In the genomic region with DNA sequence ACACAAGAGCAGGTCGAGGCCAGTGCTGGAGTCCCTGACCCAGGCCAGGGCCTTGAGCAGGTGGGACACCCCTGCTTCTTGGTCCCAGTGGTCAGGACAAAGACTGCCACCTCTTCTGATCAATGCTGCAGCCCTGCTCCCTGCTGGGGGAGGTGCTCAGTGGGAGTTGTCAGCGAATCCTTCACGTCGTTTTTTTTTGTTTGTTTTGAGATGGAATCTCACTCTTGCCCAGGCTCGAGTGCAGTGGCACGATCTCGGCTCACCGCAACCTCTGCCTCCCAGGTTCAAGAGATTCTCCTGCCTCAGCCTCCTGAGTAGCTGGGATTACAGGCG, we compare ENCODE assay signal across 26 cellular contexts. TPM values are rescaled to one million over a fixed set of nuclear protein-coding genes. Genes with fewer than 3 reads are reported as not detected.
DNase-seq lines count a peak whose midpoint lies in the region; ATAC-seq, FAIRE-seq and TF ChIP-seq lines count a peak whose summit lies in the region.
"Had no signal": no experiment of that assay in that cellular context is flagged by ENCODE, and none has a peak within 500 bp of the region (broad histone marks: within the 10 kb centered on the region; RNA-seq: fewer than 3 reads in every experiment).

No MANE protein-coding gene starts in this region.

- peaks cover 6% of the 10 kb centered on the region for H3K9me1 ChIP-seq in K562 (ENCODE audit: control insufficient read depth, insufficient read depth, low read length)

- H3K79me2 ChIP-seq in mammary epithelial cell (ENCODE audit: insufficient read depth, low read length) (peaks cover 17% of the 10 kb centered on the region), K562 (ENCODE audit: control insufficient read depth, insufficient read depth, low read length) (no peaks in the 10 kb centered on the region), neural progenitor cell (ENCODE audit: low read depth) (no peaks in the 10 kb centered on the region)

- H2AFZ ChIP-seq in mammary epithelial cell (ENCODE audit: low read depth, low read length) (no peak overlapping the region), K562 (ENCODE audit: low read depth, low read length) (no peak overlapping the region), neural progenitor cell (replicated peaks) (no peak overlapping the region)

- TF ChIP-seq RAD21 in K562 (CRISPR knock-in tag; conservative IDR thresholded peaks at IDR 0.05 in 1 of 2, IDR thresholded peaks at IDR 0.05 in 1 of 2): no peak

- no peaks in the 10 kb centered on the region for H3K36me3 Mint-ChIP-seq in activated T-helper 1 cell treated with anti-CD3 and anti-CD28 coated beads, Interleukin-12 subunit alpha, Interleukin-12 subunit beta, Interleukin-2, Interleukin-4 antibody, amounts not matched to agents 30 ng/mL and 10 ng/mL and 1 ng/mL, durations not matched to agents 14 hours and 24 hours and 36 hours (ENCODE audit: low read depth)
- peaks cover 2% of the 10 kb centered on the region for H3K36me3 Mint-ChIP-seq in neural progenitor cell

- peak; percentile 75 to 91 for DNase-seq in T47D (ENCODE audit: low read depth in 1 of 2, low spot score in 1 of 2)
- no peak for DNase-seq in mammary epithelial cell
- DNase-seq in K562 (ENCODE audit: extremely low read depth in 1 of 4, low spot score in 3 of 4): no peak
- DNase-seq in activated T-helper 1 cell treated with anti-CD3 and anti-CD28 coated beads, Interleukin-12 subunit alpha, Interleukin-12 subunit beta, Interleukin-2, Interleukin-4 antibody, amounts not matched to agents 30 ng/mL and 10 ng/mL and 1 ng/mL, durations not matched to agents 14 hours and 24 hours and 36 hours (ENCODE audit: low spot score): no peak
- no peak for DNase-seq in stimulated activated CD4-positive, alpha-beta T cell treated with anti-CD3 and anti-CD28 coated beads, Interleukin-4, amount 100 ng/mL, for 1 hour
- DNase-seq in neural progenitor cell (ENCODE audit: low spot score): no peak
- DNase-seq in NCI-H510A treated with DMSO at 0.1 percent for 48 hours (lab: John Stamatoyannopoulos, UW): no peak
- DNase-seq: 8988T; Calu3; CD8-positive, alpha-beta T cell; DMS153; HCEC 1CT; Kasumi-1; MG63; NCI-H1048; NCI-H1436; NCI-H187 treated with DMSO at 0.1 percent for 48 hours; NCI-H226; NCI-H774; OCI-M1 had no signal

- no peaks in the 10 kb centered on the region for H3K9me3 Mint-ChIP-seq in activated T-helper 1 cell treated with anti-CD3 and anti-CD28 coated beads, Interleukin-12 subunit alpha, Interleukin-12 subunit beta, Interleukin-2, Interleukin-4 antibody, amounts not matched to agents 30 ng/mL and 10 ng/mL and 1 ng/mL, durations not matched to agents 14 hours and 24 hours and 36 hours
- H3K9me3 Mint-ChIP-seq in neural progenitor cell: no peaks in the 10 kb centered on the region
- H3K9me3 Mint-ChIP-seq: CD8-positive, alpha-beta T cell had no signal

- no peak for TF ChIP-seq CTCF in mammary epithelial cell (conservative IDR thresholded peaks at IDR 0.05 in 1 of 2, IDR thresholded peaks at IDR 0.05 in 1 of 2; ENCODE audit: extremely low read depth in 1 of 2, insufficient read depth in 1 of 2, low read depth in 1 of 2, low read length in 2 of 2)
- TF ChIP-seq CTCF in K562 (IDR thresholded peaks at IDR 0.05 in 2 of 3, conservative IDR thresholded peaks at IDR 0.05 in 1 of 3; ENCODE audit: insufficient read depth in 2 of 3, low read depth in 1 of 3, low read length in 3 of 3): no peak
- TF ChIP-seq CTCF in neural progenitor cell (IDR thresholded peaks at IDR 0.05): no peak

- WGBS in mammary epithelial cell (ENCODE audit: low coverage, missing lambda C conversion rate): 61% methylated on average over 5 of the region's 9 CpGs
- WGBS in K562 (ENCODE audit: insufficient coverage, low coverage, missing lambda C conversion rate): 4% methylated on average over 4 of the region's 9 CpGs

- POLR2A ChIA-PET in K562 (lab: Yijun Ruan, JAX): no interaction called here

- no peak overlapping the region for H3K4me3 Mint-ChIP-seq in activated T-helper 1 cell treated with anti-CD3 and anti-CD28 coated beads, Interleukin-12 subunit alpha, Interleukin-12 subunit beta, Interleukin-2, Interleukin-4 antibody, amounts not matched to agents 30 ng/mL and 10 ng/mL and 1 ng/mL, durations not matched to agents 14 hours and 24 hours and 36 hours
- no peak overlapping the region for H3K4me3 Mint-ChIP-seq in neural progenitor cell
- H3K4me3 Mint-ChIP-seq: CD8-positive, alpha-beta T cell had no signal

- H3K4me3 ChIP-seq in mammary epithelial cell (replicated peaks in 1 of 3; ENCODE audit: insufficient read depth in 1 of 3, low read depth in 2 of 3, low read length in 3 of 3) (no peak overlapping the region), K562 (no peak overlapping the region), neural progenitor cell (no peak overlapping the region)
- H3K4me3 ChIP-seq: BLaER1 treated with 17β-estradiol and CSF1 and Interleukin-3, amounts not matched to agents 10 nM and 100 nM; MG63; SJSA1 had no signal

- H3F3A ChIP-seq in neural progenitor cell (ENCODE audit: low read depth): peaks cover 2% of the 10 kb centered on the region

- H3K4me1 Mint-ChIP-seq in activated T-helper 1 cell treated with anti-CD3 and anti-CD28 coated beads, Interleukin-12 subunit alpha, Interleukin-12 subunit beta, Interleukin-2, Interleukin-4 antibody, amounts not matched to agents 30 ng/mL and 10 ng/mL and 1 ng/mL, durations not matched to agents 14 hours and 24 hours and 36 hours (ENCODE audit: low read depth): no peaks in the 10 kb centered on the region
- H3K4me1 Mint-ChIP-seq in neural progenitor cell: peaks cover 24% of the 10 kb centered on the region

- H3K27ac ChIP-seq in mammary epithelial cell (ENCODE audit: insufficient read depth, low read depth, low read length) (no peak overlapping the region), K562 (ENCODE audit: extremely low read depth, low read depth, low read length) (no peak overlapping the region), layer of hippocampus (ENCODE audit: low read depth, low read length) (peak overlapping the region; percentile 38), neural progenitor cell (no peak overlapping the region)
- H3K27ac ChIP-seq: SJSA1 had no signal

- intact Hi-C loops in mammary epithelial cell (cut with micrococcal nuclease) (no loop called here), K562 (cut with micrococcal nuclease) (no loop called here)
- intact Hi-C loops in activated T-helper 1 cell treated with anti-CD3 and anti-CD28 coated beads, Interleukin-12 subunit alpha, Interleukin-12 subunit beta, Interleukin-2, Interleukin-4 antibody, amounts not matched to agents 30 ng/mL and 10 ng/mL and 1 ng/mL, durations not matched to agents 14 hours and 24 hours and 36 hours (cut with micrococcal nuclease): no loop called here

- H3K9me3 ChIP-seq in mammary epithelial cell (replicated peaks; ENCODE audit: insufficient read depth, low read length) (no peaks in the 10 kb centered on the region), K562 (replicated peaks; ENCODE audit: control insufficient read depth, insufficient read depth, low read depth, low read length) (no peaks in the 10 kb centered on the region), neural progenitor cell (ENCODE audit: low read depth) (no peaks in the 10 kb centered on the region)
- H3K9me3 ChIP-seq: BLaER1 treated with 17β-estradiol and CSF1 and Interleukin-3, amounts not matched to agents 10 nM and 100 nM; MG63; SJSA1 had no signal

- no peak for TF ChIP-seq EP300 in K562 (IDR thresholded peaks at IDR 0.05; ENCODE audit: low read length)

- no peaks in the 10 kb centered on the region for H3K27me3 ChIP-seq in mammary epithelial cell (ENCODE audit: insufficient read depth, low read length)
- H3K27me3 ChIP-seq in K562 (ENCODE audit: control insufficient read depth in 2 of 2, insufficient read depth in 2 of 2, low read length in 2 of 2): no peaks in the 10 kb centered on the region
- no peaks in the 10 kb centered on the region for H3K27me3 ChIP-seq in layer of hippocampus (ENCODE audit: control insufficient read depth, insufficient read depth, low read length)
- H3K27me3 ChIP-seq in neural progenitor cell: no peaks in the 10 kb centered on the region
- H3K27me3 ChIP-seq: BLaER1 treated with 17β-estradiol and CSF1 and Interleukin-3, amounts not matched to agents 10 nM and 100 nM; MG63; SJSA1 had no signal

- H4K20me1 ChIP-seq in mammary epithelial cell (ENCODE audit: insufficient read depth, low read length) (no peaks in the 10 kb centered on the region), K562 (replicated peaks; ENCODE audit: control insufficient read depth, insufficient read depth, low read length) (no peaks in the 10 kb centered on the region; the same call in 1 of the 2 replicates), neural progenitor cell (ENCODE audit: low read depth) (peaks cover 3% of the 10 kb centered on the region)

- H3K9ac ChIP-seq in mammary epithelial cell (ENCODE audit: insufficient read depth, low read length): no peak overlapping the region
- H3K9ac ChIP-seq in K562 (ENCODE audit: insufficient read depth in 1 of 2, low read depth in 2 of 2, low read length in 2 of 2): no peak overlapping the region; a peak in 1 of 4 replicates
- no peak overlapping the region for H3K9ac ChIP-seq in neural progenitor cell
- H3K9ac ChIP-seq: BLaER1 treated with 17β-estradiol and CSF1 and Interleukin-3, amounts not matched to agents 10 nM and 100 nM had no signal

- BruUV-seq in mammary epithelial cell (replicated peaks; lab: Mats Ljungman, UMichigan) (no TSS peak), K562 (replicated peaks; lab: Mats Ljungman, UMichigan) (no TSS peak)

- no peak for FAIRE-seq in K562 (lab: Jason Lieb, UNC)
- FAIRE-seq: GM12891, RCC 7860 had no signal

- no peak for TF ChIP-seq POLR2A in K562 (conservative IDR thresholded peaks at IDR 0.05)

- H3K27me3 Mint-ChIP-seq in activated T-helper 1 cell treated with anti-CD3 and anti-CD28 coated beads, Interleukin-12 subunit alpha, Interleukin-12 subunit beta, Interleukin-2, Interleukin-4 antibody, amounts not matched to agents 30 ng/mL and 10 ng/mL and 1 ng/mL, durations not matched to agents 14 hours and 24 hours and 36 hours (ENCODE audit: insufficient read depth): no peaks in the 10 kb centered on the region
- H3K27me3 Mint-ChIP-seq in neural progenitor cell (ENCODE audit: insufficient read depth, low read depth): peaks cover 2% of the 10 kb centered on the region

- H3K4me2 ChIP-seq in mammary epithelial cell (ENCODE audit: insufficient read depth, low read depth, low read length) (no peak overlapping the region), K562 (ENCODE audit: insufficient read depth, low read length) (no peak overlapping the region), neural progenitor cell (no peak overlapping the region)
- H3K4me2 ChIP-seq: BLaER1 treated with 17β-estradiol and CSF1 and Interleukin-3, amounts not matched to agents 10 nM and 100 nM had no signal

- dilution Hi-C loops in mammary epithelial cell (cut with HindIII; ENCODE audit: low sequenced_read_pairs): no loop called here

- H3K36me3 ChIP-seq in mammary epithelial cell (ENCODE audit: insufficient read depth, low read length) (peaks cover 19% of the 10 kb centered on the region), K562 (ENCODE audit: control insufficient read depth, insufficient read depth, low read length) (no peaks in the 10 kb centered on the region), neural progenitor cell (no peaks in the 10 kb centered on the region)

- no peak overlapping the region for H3K27ac Mint-ChIP-seq in activated T-helper 1 cell treated with anti-CD3 and anti-CD28 coated beads, Interleukin-12 subunit alpha, Interleukin-12 subunit beta, Interleukin-2, Interleukin-4 antibody, amounts not matched to agents 30 ng/mL and 10 ng/mL and 1 ng/mL, durations not matched to agents 14 hours and 24 hours and 36 hours
- no peak overlapping the region for H3K27ac Mint-ChIP-seq in neural progenitor cell

- in situ Hi-C loops in T47D (cut with HindIII; ENCODE audit: low pct_unique_long_range_greater_than_20kb, low sequenced_read_pairs): no loop called here
- in situ Hi-C loops in mammary epithelial cell (cut with MboI; ENCODE audit: low sequenced_read_pairs in 2 of 2): no loop called here
- in situ Hi-C loops in K562 (cut with MboI): loop anchor here (10.0 kb wide), 2 partner anchors 84 to 1506 kb away; no protein-coding TSS in a partner anchor

- H3K4me1 ChIP-seq in mammary epithelial cell (ENCODE audit: insufficient read depth, low read length) (peaks cover 7% of the 10 kb centered on the region), K562 (replicated peaks in 1 of 2; ENCODE audit: control insufficient read depth in 2 of 2, insufficient read depth in 2 of 2, low read length in 2 of 2) (peaks cover under 1 to 38% of the 10 kb centered on the region in 2 experiments; a peak in 2 of 5 replicates), neural progenitor cell (peaks cover 5% of the 10 kb centered on the region)

- peak; percentile 47; the same call in 2 of the 3 replicates for ATAC-seq in K562
- ATAC-seq: CD8-positive, alpha-beta T cell; Right ventricle myocardium inferior had no signal

- CTCF ChIA-PET in mammary epithelial cell (lab: Charles Lee; ENCODE audit: low non-redundant PET): no interaction called here
- CTCF ChIA-PET in K562 (lab: Yijun Ruan, JAX; ENCODE audit: low intra/inter-chr PET ratio): no interaction called here

RNA-seq across cellular contexts. Expression of gene NUP50, which starts 34.7 kb away (rescaled TPM):
- total RNA-seq in mammary epithelial cell (10 to 100 TPM; 33.7 to 81.5 TPM), K562 (2014; rRNA removed) (77.6 and 85.3 TPM in 2 replicates), K562 (2014; rRNA removed; fragmentation: Illumina TruSeq; extraction: Trizol) (55.3 and 62.0 TPM in 2 replicates), K562 (2015; rRNA removed; fragmentation: Illumina TruSeq; extraction: Trizol) (61.8 and 62.2 TPM in 2 replicates), K562 (2021) (83.7 and 84.2 TPM in 2 replicates), neural progenitor cell (ENCODE audit: low replicate concordance) (87.2 and 96.8 TPM in 2 replicates)
- polyA plus RNA-seq in mammary epithelial cell (35.0 TPM), K562 (2011; rRNA removed) (21.8 and 29.3 TPM in 2 replicates), K562 (2014; fragmentation: Illumina TruSeq; extraction: Trizol) (44.8 and 57.5 TPM in 2 replicates), K562 (2014; fragmentation: Nextera tagmentation; extraction: Ambion mirVana) (10 to 100 TPM; 23.8 to 25.9 TPM), K562 (2014; rRNA removed) (39.3 and 49.3 TPM in 2 replicates)
- polyA minus RNA-seq in mammary epithelial cell: 54.1 TPM
- total RNA-seq in K562 (2011; cell fraction: chromatin; rRNA removed; ENCODE audit: low replicate concordance): 29.2 and 70.6 TPM in 2 replicates
- 26.7 and 30.3 TPM in 2 replicates for total RNA-seq in K562 (2011; cell fraction: nucleolus; rRNA removed)
- 33.5 and 52.8 TPM in 2 replicates for total RNA-seq in K562 (2011; cell fraction: nucleoplasm; rRNA removed)
- polyA plus RNA-seq in K562 (2011; cell fraction: cytosol; rRNA removed): 17.4 and 20.5 TPM in 2 replicates
- polyA plus RNA-seq in K562 (2011; cell fraction: nucleus; rRNA removed): 16.0 and 30.2 TPM in 2 replicates
- 23.7 and 44.7 TPM in 2 replicates for polyA plus RNA-seq in K562 (2012)
- 43.2 and 54.9 TPM in 2 replicates for polyA minus RNA-seq in K562 (2011; rRNA and poly(A)+ RNA removed)
- polyA minus RNA-seq in K562 (2011; cell fraction: cytosol; rRNA and poly(A)+ RNA removed): 17.9 and 19.7 TPM in 2 replicates
- 22.3 and 30.1 TPM in 2 replicates for polyA minus RNA-seq in K562 (2011; cell fraction: nucleus; rRNA and poly(A)+ RNA removed)
- total RNA-seq in activated T-helper 1 cell treated with anti-CD3 and anti-CD28 coated beads, Interleukin-12 subunit alpha, Interleukin-12 subunit beta, Interleukin-2, Interleukin-4 antibody, amounts not matched to agents 30 ng/mL and 10 ng/mL and 1 ng/mL, durations not matched to agents 14 hours and 24 hours and 36 hours: 156 and 164 TPM in 2 replicates

RNA-seq across cellular contexts. Expression of gene KIAA0930, which starts 42.3 kb away (rescaled TPM):
- total RNA-seq in mammary epithelial cell (100 to 1,000 TPM; 164 to 199 TPM), K562 (2014; rRNA removed) (8.5 and 11.5 TPM in 2 replicates), K562 (2014; rRNA removed; fragmentation: Illumina TruSeq; extraction: Trizol) (3.0 TPM in 2 replicates), K562 (2015; rRNA removed; fragmentation: Illumina TruSeq; extraction: Trizol) (5.0 and 5.9 TPM in 2 replicates), K562 (2021) (11.7 and 12.1 TPM in 2 replicates), neural progenitor cell (ENCODE audit: low replicate concordance) (15.0 and 36.7 TPM in 2 replicates)
- polyA plus RNA-seq in mammary epithelial cell (175 TPM), K562 (2011; rRNA removed) (7.7 and 7.9 TPM in 2 replicates), K562 (2014; fragmentation: Illumina TruSeq; extraction: Trizol) (6.4 and 8.3 TPM in 2 replicates), K562 (2014; fragmentation: Nextera tagmentation; extraction: Ambion mirVana) (under 1 TPM; 0.24 to 0.46 TPM), K562 (2014; rRNA removed) (8.1 and 12.1 TPM in 2 replicates)
- 219 TPM for polyA minus RNA-seq in mammary epithelial cell
- total RNA-seq in K562 (2011; cell fraction: chromatin; rRNA removed; ENCODE audit: low replicate concordance): 2.7 and 4.4 TPM in 2 replicates
- 2.4 and 3.7 TPM in 2 replicates for total RNA-seq in K562 (2011; cell fraction: nucleolus; rRNA removed)
- 2.3 and 3.2 TPM in 2 replicates for total RNA-seq in K562 (2011; cell fraction: nucleoplasm; rRNA removed)
- polyA plus RNA-seq in K562 (2011; cell fraction: cytosol; rRNA removed): 8.7 and 16.2 TPM in 2 replicates
- 9.8 and 13.3 TPM in 2 replicates for polyA plus RNA-seq in K562 (2011; cell fraction: nucleus; rRNA removed)
- 7.7 and 9.5 TPM in 2 replicates for polyA plus RNA-seq in K562 (2012)
- 2.1 and 4.3 TPM in 2 replicates for polyA minus RNA-seq in K562 (2011; rRNA and poly(A)+ RNA removed)
- polyA minus RNA-seq in K562 (2011; cell fraction: cytosol; rRNA and poly(A)+ RNA removed): 6.1 and 6.6 TPM in 2 replicates
- polyA minus RNA-seq in K562 (2011; cell fraction: nucleus; rRNA and poly(A)+ RNA removed): 1.1 and 1.8 TPM in 2 replicates
- 45.5 and 48.7 TPM in 2 replicates for total RNA-seq in activated T-helper 1 cell treated with anti-CD3 and anti-CD28 coated beads, Interleukin-12 subunit alpha, Interleukin-12 subunit beta, Interleukin-2, Interleukin-4 antibody, amounts not matched to agents 30 ng/mL and 10 ng/mL and 1 ng/mL, durations not matched to agents 14 hours and 24 hours and 36 hours

Comparison
In these comparisons a context has a peak if more than half of its experiments do, and no peak if none do; other contexts are left out.
1. DNase-seq: peak in T47D (2 of 2); none in mammary epithelial cell (single experiment), K562 (0 of 4), activated T-helper 1 cell treated with anti-CD3 and anti-CD28 coated beads, Interleukin-12 subunit alpha, Interleukin-12 subunit beta, Interleukin-2, Interleukin-4 antibody, amounts not matched to agents 30 ng/mL and 10 ng/mL and 1 ng/mL, durations not matched to agents 14 hours and 24 hours and 36 hours (single experiment), stimulated activated CD4-positive, alpha-beta T cell treated with anti-CD3 and anti-CD28 coated beads, Interleukin-4, amount 100 ng/mL, for 1 hour (single experiment), neural progenitor cell (single experiment) and NCI-H510A treated with DMSO at 0.1 percent for 48 hours (single experiment).